Comparison of ENCODE assay signal across 1 cellular context in genomic region chr10:28878236-28878970, GRCh38.
TF ChIP-seq lines count a peak whose summit lies in the region.

No MANE protein-coding gene starts in this region.

TF ChIP-seq in K562, 482 proteins besides CTCF, POLR2A, EP300 and RAD21 (continued from another document and continues in another):
- TF ChIP-seq USF2 (CRISPR knock-in tag; IDR thresholded peaks at IDR 0.05) (no peak), RNF2 (IDR thresholded peaks at IDR 0.05) (no peak), ZFPM2 (CRISPR knock-in tag; IDR thresholded peaks at IDR 0.05) (no peak), CHD4 (IDR thresholded peaks at IDR 0.05; ENCODE audit: insufficient read depth, insufficient replicate concordance, low read depth, low read length, poor library complexity, severe bottlenecking) (no peak), BRCA1 (IDR thresholded peaks at IDR 0.05) (no peak), BRCA1 (CRISPR knock-in tag; IDR thresholded peaks at IDR 0.05) (no peak), E2F4 (CRISPR knock-in tag; IDR thresholded peaks at IDR 0.05; ENCODE audit: low read depth) (no peak), BHLHE40 (IDR thresholded peaks at IDR 0.05; ENCODE audit: low read length) (peak; percentile 47; the same call in 1 of the 2 replicates), ZNF217 (CRISPR knock-in tag; IDR thresholded peaks at IDR 0.05) (no peak), FOXK1 (CRISPR knock-in tag; IDR thresholded peaks at IDR 0.05; ENCODE audit: borderline replicate concordance) (no peak), FOS (IDR thresholded peaks at IDR 0.05; ENCODE audit: extremely low read depth, insufficient read length) (no peak), NFE2 (IDR thresholded peaks at IDR 0.05; ENCODE audit: low read depth) (no peak), IFI16 (CRISPR knock-in tag; IDR thresholded peaks at IDR 0.05) (no peak), KDM1A (IDR thresholded peaks at IDR 0.05) (peak; percentile 88 to 92), SUPT5H (IDR thresholded peaks at IDR 0.05) (no peak), ZNF778 (CRISPR knock-in tag; IDR thresholded peaks at IDR 0.05) (no peak), ESRRA (IDR thresholded peaks at IDR 0.05; ENCODE audit: borderline replicate concordance, low read depth) (no peak), PHB2 (IDR thresholded peaks at IDR 0.05; ENCODE audit: low read depth) (no peak), CAMTA2 (CRISPR knock-in tag; conservative IDR thresholded peaks at IDR 0.05) (no peak), ZBTB33 (CRISPR knock-in tag; IDR thresholded peaks at IDR 0.05) (no peak), TFE3 (CRISPR knock-in tag; IDR thresholded peaks at IDR 0.05) (no peak), ATF6 (CRISPR knock-in tag; IDR thresholded peaks at IDR 0.05) (no peak), ARID1B (IDR thresholded peaks at IDR 0.05) (peak; percentile 60), ZNF184 (CRISPR knock-in tag; IDR thresholded peaks at IDR 0.05) (no peak), ZEB2 (IDR thresholded peaks at IDR 0.05) (no peak), MEF2A (IDR thresholded peaks at IDR 0.05; ENCODE audit: control insufficient read depth, low read depth, low read length) (no peak), RBM22 (IDR thresholded peaks at IDR 0.05; ENCODE audit: low read depth, low read length, poor library complexity, severe bottlenecking) (no peak), NR2C1 (IDR thresholded peaks at IDR 0.05) (no peak), NR2C1 (tag; IDR thresholded peaks at IDR 0.05) (no peak), CC2D1A (IDR thresholded peaks at IDR 0.05) (peak; percentile 83; the same call in 1 of the 2 replicates), ETS2 (tag; IDR thresholded peaks at IDR 0.05; ENCODE audit: borderline replicate concordance, poor library complexity, severe bottlenecking) (no peak), NR2F6 (CRISPR knock-in tag; IDR thresholded peaks at IDR 0.05) (no peak), MAFK (IDR thresholded peaks at IDR 0.05; ENCODE audit: low read length) (no peak), SMAD2 (IDR thresholded peaks at IDR 0.05; ENCODE audit: low read depth, low read length) (no peak), FOXA1 (IDR thresholded peaks at IDR 0.05; ENCODE audit: borderline replicate concordance) (no peak), CHD1 (IDR thresholded peaks at IDR 0.05; ENCODE audit: low read length) (no peak), TCFL5 (CRISPR knock-in tag; conservative IDR thresholded peaks at IDR 0.05) (no peak), CLOCK (CRISPR knock-in tag; IDR thresholded peaks at IDR 0.05; ENCODE audit: borderline replicate concordance) (no peak), TFAM (CRISPR knock-in tag; conservative IDR thresholded peaks at IDR 0.05) (no peak), NFIX (CRISPR knock-in tag; IDR thresholded peaks at IDR 0.05; ENCODE audit: low read depth) (no peak), ZNF592 (IDR thresholded peaks at IDR 0.05) (peak; percentile 40; the same call in 1 of the 2 replicates), FOXJ3 (CRISPR knock-in tag; IDR thresholded peaks at IDR 0.05) (no peak), USF1 (CRISPR knock-in tag; IDR thresholded peaks at IDR 0.05) (no peak), HEY1 (CRISPR knock-in tag; IDR thresholded peaks at IDR 0.05; ENCODE audit: borderline replicate concordance) (no peak), ZBTB5 (IDR thresholded peaks at IDR 0.05) (no peak), HMBOX1 (IDR thresholded peaks at IDR 0.05) (no peak), NFRKB (IDR thresholded peaks at IDR 0.05; ENCODE audit: low read depth) (no peak), THRAP3 (IDR thresholded peaks at IDR 0.05; ENCODE audit: borderline replicate concordance) (no peak)
